ENCODE assay signal across 19 cellular contexts in the genomic region with DNA sequence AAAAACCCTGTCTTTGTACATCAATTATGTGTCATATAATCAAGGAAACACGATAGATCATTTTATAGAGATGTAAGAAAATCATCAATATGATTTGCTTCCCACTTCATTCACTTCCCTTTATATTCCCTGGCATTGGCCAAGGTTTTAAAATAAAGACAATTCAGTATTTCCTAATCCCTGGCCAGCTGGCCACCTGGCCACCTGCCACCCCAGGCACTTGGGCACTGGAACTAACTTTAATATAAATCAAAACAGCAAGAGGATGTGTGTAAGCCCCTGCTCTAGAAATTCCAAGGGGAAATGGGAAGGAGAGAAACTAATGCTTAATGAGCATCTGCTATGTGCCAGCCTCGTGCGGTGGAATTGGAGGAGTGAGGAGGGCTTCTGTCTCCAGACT.
"Had no signal": no experiment of that assay in that cellular context is flagged by ENCODE, and none has a peak within 500 bp of the region (broad histone marks: within the 10 kb centered on the region; RNA-seq: fewer than 3 reads in every experiment).

No MANE protein-coding gene starts in this region.

- H3K27me3 Mint-ChIP-seq: activated CD4-positive, alpha-beta T cell treated with anti-CD3 and anti-CD28 coated beads for 36 hours; activated naive CD4-positive, alpha-beta T cell treated with anti-CD3 and anti-CD28 coated beads, Interleukin-2, amount 50 U/mL, for 24 hours; activated T-cell treated with anti-CD3 and anti-CD28 coated beads, Interleukin-2, amount 50 U/mL, for 24 hours had no signal

- H3K27ac ChIP-seq: adrenal gland, coronary artery, esophagus muscularis mucosa, parathyroid adenoma, thoracic aorta, upper lobe of right lung, VCaP had no signal

- H3K9ac ChIP-seq: parathyroid adenoma had no signal

- H3K9me3 Mint-ChIP-seq: activated CD4-positive, alpha-beta memory T cell treated with anti-CD3 and anti-CD28 coated beads, Interleukin-2, amount 10 ng/mL, durations not matched to agents 7 days and 5 days; activated naive CD4-positive, alpha-beta T cell treated with anti-CD3 and anti-CD28 coated beads, Interleukin-2, amount 50 U/mL, for 24 hours; activated T-cell treated with anti-CD3 and anti-CD28 coated beads, Interleukin-2, amount 50 U/mL, for 24 hours; immature natural killer cell; mesothelial cell of epicardium; stimulated activated effector memory CD8-positive, alpha-beta T cell treated with anti-CD3 and anti-CD28 coated beads, Interleukin-12 subunit alpha, Interleukin-12 subunit beta, amount 100 ng/mL, for 72 hours had no signal

- H3K27ac Mint-ChIP-seq: activated CD4-positive, alpha-beta memory T cell treated with anti-CD3 and anti-CD28 coated beads, Interleukin-2, amount 10 ng/mL, durations not matched to agents 7 days and 5 days; activated CD4-positive, alpha-beta T cell treated with anti-CD3 and anti-CD28 coated beads for 36 hours; activated naive CD4-positive, alpha-beta T cell treated with anti-CD3 and anti-CD28 coated beads, Interleukin-2, amount 50 U/mL, for 24 hours; activated T-cell treated with anti-CD3 and anti-CD28 coated beads, Interleukin-2, amount 50 U/mL, for 24 hours; mesothelial cell of epicardium; stimulated activated effector memory CD8-positive, alpha-beta T cell treated with anti-CD3 and anti-CD28 coated beads, Interleukin-12 subunit alpha, Interleukin-12 subunit beta, amount 100 ng/mL, for 72 hours had no signal

- ATAC-seq: activated CD4-positive, alpha-beta T cell treated with anti-CD3 and anti-CD28 coated beads for 36 hours; stimulated activated effector memory CD8-positive, alpha-beta T cell treated with anti-CD3 and anti-CD28 coated beads, Interleukin-12 subunit alpha, Interleukin-12 subunit beta, amount 100 ng/mL, for 72 hours; upper lobe of right lung had no signal

- H3K36me3 ChIP-seq: adrenal gland, esophagus muscularis mucosa, thoracic aorta, upper lobe of right lung had no signal

- H3K27me3 ChIP-seq: adrenal gland, esophagus muscularis mucosa, upper lobe of right lung had no signal

- H3K4me1 ChIP-seq: adrenal gland, upper lobe of right lung had no signal

- H3K4me3 Mint-ChIP-seq: activated CD4-positive, alpha-beta memory T cell treated with anti-CD3 and anti-CD28 coated beads, Interleukin-2, amount 10 ng/mL, durations not matched to agents 7 days and 5 days; activated CD4-positive, alpha-beta T cell treated with anti-CD3 and anti-CD28 coated beads for 36 hours; activated naive CD4-positive, alpha-beta T cell treated with anti-CD3 and anti-CD28 coated beads, Interleukin-2, amount 50 U/mL, for 24 hours; activated T-cell treated with anti-CD3 and anti-CD28 coated beads, Interleukin-2, amount 50 U/mL, for 24 hours; immature natural killer cell; mesothelial cell of epicardium; stimulated activated effector memory CD8-positive, alpha-beta T cell treated with anti-CD3 and anti-CD28 coated beads, Interleukin-12 subunit alpha, Interleukin-12 subunit beta, amount 100 ng/mL, for 72 hours had no signal

- H3K36me3 Mint-ChIP-seq: activated naive CD4-positive, alpha-beta T cell treated with anti-CD3 and anti-CD28 coated beads, Interleukin-2, amount 50 U/mL, for 24 hours; immature natural killer cell; mesothelial cell of epicardium; stimulated activated effector memory CD8-positive, alpha-beta T cell treated with anti-CD3 and anti-CD28 coated beads, Interleukin-12 subunit alpha, Interleukin-12 subunit beta, amount 100 ng/mL, for 72 hours had no signal

- H3K9me3 ChIP-seq: adrenal gland, esophagus muscularis mucosa, thoracic aorta, upper lobe of right lung had no signal

- DNase-seq: activated CD4-positive, alpha-beta memory T cell treated with anti-CD3 and anti-CD28 coated beads, Interleukin-2, amount 10 ng/mL, durations not matched to agents 7 days and 5 days; activated CD4-positive, alpha-beta T cell treated with anti-CD3 and anti-CD28 coated beads for 36 hours; activated effector memory CD4-positive, alpha-beta T cell treated with anti-CD3 and anti-CD28 coated beads, Interleukin-2, amount 50 U/mL, for 16 hours; activated T-cell treated with anti-CD3 and anti-CD28 coated beads, Interleukin-2, amount 50 U/mL, for 24 hours; adrenal gland; effector CD4-positive, alpha-beta T cell; foreskin fibroblast; head of caudate nucleus; immature natural killer cell; upper lobe of right lung had no signal

- H3K4me3 ChIP-seq: adrenal gland, coronary artery, esophagus muscularis mucosa, lung, thoracic aorta, upper lobe of right lung had no signal

- H2AFZ ChIP-seq: parathyroid adenoma had no signal

- H3K79me2 ChIP-seq: parathyroid adenoma had no signal
